In genomic region chr11:128342511-128343133, GRCh38 we compare ENCODE assay signal across 8 cellular contexts.
A peak's percentile ranks its signal among the peaks of the same experiment; 100 is the strongest.
DNase-seq lines count a peak whose midpoint lies in the region; ATAC-seq and TF ChIP-seq lines count a peak whose summit lies in the region.

No MANE protein-coding gene starts in this region.

- DNase-seq in Peyer's patch (peak in 2 of 3 donors; percentile 63 to 84), amniotic epithelial cell (ENCODE audit: low read depth) (peak; percentile 39), memory B cell (ENCODE audit: low spot score in 2 of 2) (no peak), uterus (peak in 1 of 2 donors; percentile 43), SKM-1 (lab: John Stamatoyannopoulos, UW; ENCODE audit: unreplicated experiment) (no peak)

- peaks cover 26% of the 10 kb centered on the region for H3K4me1 Mint-ChIP-seq in memory B cell

- H3K27ac Mint-ChIP-seq in memory B cell: peak overlapping the region; percentile 56

- intact Hi-C loops in uterus (cut with DNase I; ENCODE audit: low total_unique reads): no loop called here

- no peak overlapping the region for H2AFZ ChIP-seq in ACC112 (ENCODE audit: low read length, unreplicated experiment)

- H3K27ac ChIP-seq in ACC112 (ENCODE audit: low read depth, low read length): peak overlapping the region; percentile 53; the same call in 1 of the 2 replicates
- H3K27ac ChIP-seq in Peyer's patch: peak overlapping the region; percentile 50 to 76 (median 66)
- peak overlapping the region; percentile 46 to 50 for H3K27ac ChIP-seq in uterus

- H3K4me1 ChIP-seq in ACC112 (ENCODE audit: control insufficient read depth, insufficient read depth, low read length, unreplicated experiment) (peaks cover 17% of the 10 kb centered on the region), Peyer's patch (peaks cover 0 to 20% (median 3%) of the 10 kb centered on the region in 4 donors), uterus (no peaks in the 10 kb centered on the region)

- H3K4me3 ChIP-seq in ACC112 (ENCODE audit: low read depth, low read length) (no peak overlapping the region), Peyer's patch (no peak overlapping the region), uterus (no peak overlapping the region)

- H3K36me3 Mint-ChIP-seq in memory B cell: no peaks in the 10 kb centered on the region

- no peaks in the 10 kb centered on the region for H3K9me3 ChIP-seq in Peyer's patch
- no peaks in the 10 kb centered on the region for H3K9me3 ChIP-seq in uterus

- H3K27me3 ChIP-seq in ACC112 (ENCODE audit: insufficient read depth, low read length): no peaks in the 10 kb centered on the region
- H3K27me3 ChIP-seq in Peyer's patch: no peaks in the 10 kb centered on the region
- no peaks in the 10 kb centered on the region for H3K27me3 ChIP-seq in uterus

- H3K79me2 ChIP-seq in ACC112 (ENCODE audit: control insufficient read depth, insufficient read depth, low read length, unreplicated experiment): no peaks in the 10 kb centered on the region

- H3K9me3 Mint-ChIP-seq in memory B cell: no peaks in the 10 kb centered on the region

- H3K27me3 Mint-ChIP-seq in memory B cell: no peaks in the 10 kb centered on the region

- H3K36me3 ChIP-seq in ACC112 (ENCODE audit: insufficient read depth, low read length) (no peaks in the 10 kb centered on the region), Peyer's patch (no peaks in the 10 kb centered on the region), uterus (no peaks in the 10 kb centered on the region)

- no peak overlapping the region for H3K4me3 Mint-ChIP-seq in memory B cell

- TF ChIP-seq CTCF in Peyer's patch (IDR thresholded peaks at IDR 0.05) (peak in 1 of 6 experiments; percentile 3), uterus (IDR thresholded peaks at IDR 0.05) (no peak)

- peak; percentile 97 for ATAC-seq in GM19043 (IDR thresholded peaks at IDR 0.05; ENCODE audit: low read depth, unreplicated experiment)
- peak; percentile 93 for ATAC-seq in HG03280 (IDR thresholded peaks at IDR 0.05; ENCODE audit: unreplicated experiment)
- peak; percentile 80 for ATAC-seq in memory B cell (ENCODE audit: low read depth)

- TF ChIP-seq POLR2A in Peyer's patch (IDR thresholded peaks at IDR 0.05) (peak in 1 of 2 donors; percentile 15), uterus (IDR thresholded peaks at IDR 0.05) (no peak)

Comparison
In these comparisons a context has a peak if more than half of its experiments do, and no peak if none do; other contexts are left out.
1. DNase-seq: peak in Peyer's patch (2 of 3) and amniotic epithelial cell (single experiment); none in memory B cell (0 of 2) and SKM-1 (single experiment).
2. Peak in every context shown above with its lines, with median percentiles within 50 percentile points of each other: H3K27ac ChIP-seq and ATAC-seq.